Comparison of ENCODE assay signal across 34 cellular contexts in the genomic region with DNA sequence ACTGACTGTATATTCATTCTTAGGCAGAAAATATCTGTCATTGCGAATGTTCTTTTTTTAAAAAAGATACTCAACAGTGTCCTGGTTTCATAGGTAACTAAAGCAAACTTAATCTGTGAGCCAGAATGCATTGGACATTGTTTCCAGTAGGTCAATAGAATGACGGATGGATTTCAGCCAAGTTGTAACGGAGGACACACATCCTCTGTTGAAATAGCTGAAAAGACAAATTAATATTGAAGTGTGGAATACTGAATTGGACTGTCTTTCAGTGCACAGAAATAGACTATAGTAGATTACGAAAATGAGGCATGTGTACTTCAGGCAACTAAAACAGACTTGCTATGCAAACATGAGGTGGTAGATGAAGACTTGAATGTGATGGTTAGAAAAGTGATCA.
"Had no signal": no experiment of that assay in that cellular context is flagged by ENCODE, and none has a peak within 500 bp of the region (broad histone marks: within the 10 kb centered on the region; RNA-seq: fewer than 3 reads in every experiment).

No MANE protein-coding gene starts in this region.

- H3K27ac ChIP-seq: adrenal gland, body of pancreas, breast epithelium, Peyer's patch, VCaP had no signal

- DNase-seq: activated B cell treated with CpG ODN at 0.5 μM for 24 hours; activated CD4-positive, alpha-beta memory T cell treated with anti-CD3 and anti-CD28 coated beads for 36 hours; activated CD4-positive, alpha-beta T cell treated with anti-CD3 and anti-CD28 coated beads for 4 hours; activated CD4-positive, alpha-beta T cell treated with anti-CD3 and anti-CD28 coated beads, Interleukin-2, amount 50 U/mL, for 1 hour; activated CD4-positive, CD25-positive, alpha-beta regulatory T cell treated with anti-CD3 and anti-CD28 coated beads, Interleukin-2, amount 50 U/mL, for 72 hours; activated CD8-positive, alpha-beta memory T cell treated with anti-CD3 and anti-CD28 coated beads, Interleukin-2, amount 50 U/mL, for 4 hours; activated gamma-delta T cell treated with Interleukin-2 at 50 U/mL for 16 hours; activated naive CD4-positive, alpha-beta T cell treated with anti-CD3 and anti-CD28 coated beads for 36 hours; activated T-cell treated with anti-CD3 and anti-CD28 coated beads for 4 hours; activated T-cell treated with anti-CD3 and anti-CD28 coated beads, Interleukin-2, amount 50 U/mL, for 4 hours; adrenal gland; body of pancreas; NCI-H1436 treated with DMSO at 0.1 percent for 48 hours; NCI-H1694 treated with DMSO at 0.1 percent for 48 hours; NCI-H2107; NCI-H2171 treated with DMSO at 0.1 percent for 48 hours; NCI-H2227 treated with DMSO at 0.1 percent for 48 hours; NCI-H446; NCI-H510A treated with DMSO at 0.1 percent for 48 hours; NCI-H526 treated with DMSO at 0.1 percent for 48 hours; NCI-H82; NK-92 treated with Interleukin-12 subunit alpha and Interleukin-12 subunit beta, amount 100 ng/mL, for 24 hours; PC-3; Peyer's patch; RPMI8226; SIG-M5; SW 1271; T-helper 1 cell; T-helper 2 cell; T-helper 9 cell had no signal

- H3K4me1 ChIP-seq: adrenal gland, body of pancreas, breast epithelium, Peyer's patch had no signal

- ATAC-seq: activated naive CD4-positive, alpha-beta T cell treated with anti-CD3 and anti-CD28 coated beads, Interleukin-2, amount 50 U/mL, for 72 hours; activated T-cell treated with anti-CD3 and anti-CD28 coated beads, Interleukin-2, amount 50 U/mL, for 4 hours; body of pancreas; K562; PC-3 had no signal

- H3K4me3 ChIP-seq: adrenal gland, body of pancreas, breast epithelium, K562, Peyer's patch had no signal

- H3K9me3 ChIP-seq: body of pancreas, breast epithelium, Peyer's patch had no signal

- H3K27me3 ChIP-seq: adrenal gland, body of pancreas, Peyer's patch had no signal

- H3K36me3 ChIP-seq: adrenal gland, breast epithelium, Peyer's patch had no signal
